Comparison of ENCODE assay signal across 1 cellular context in the genomic region with DNA sequence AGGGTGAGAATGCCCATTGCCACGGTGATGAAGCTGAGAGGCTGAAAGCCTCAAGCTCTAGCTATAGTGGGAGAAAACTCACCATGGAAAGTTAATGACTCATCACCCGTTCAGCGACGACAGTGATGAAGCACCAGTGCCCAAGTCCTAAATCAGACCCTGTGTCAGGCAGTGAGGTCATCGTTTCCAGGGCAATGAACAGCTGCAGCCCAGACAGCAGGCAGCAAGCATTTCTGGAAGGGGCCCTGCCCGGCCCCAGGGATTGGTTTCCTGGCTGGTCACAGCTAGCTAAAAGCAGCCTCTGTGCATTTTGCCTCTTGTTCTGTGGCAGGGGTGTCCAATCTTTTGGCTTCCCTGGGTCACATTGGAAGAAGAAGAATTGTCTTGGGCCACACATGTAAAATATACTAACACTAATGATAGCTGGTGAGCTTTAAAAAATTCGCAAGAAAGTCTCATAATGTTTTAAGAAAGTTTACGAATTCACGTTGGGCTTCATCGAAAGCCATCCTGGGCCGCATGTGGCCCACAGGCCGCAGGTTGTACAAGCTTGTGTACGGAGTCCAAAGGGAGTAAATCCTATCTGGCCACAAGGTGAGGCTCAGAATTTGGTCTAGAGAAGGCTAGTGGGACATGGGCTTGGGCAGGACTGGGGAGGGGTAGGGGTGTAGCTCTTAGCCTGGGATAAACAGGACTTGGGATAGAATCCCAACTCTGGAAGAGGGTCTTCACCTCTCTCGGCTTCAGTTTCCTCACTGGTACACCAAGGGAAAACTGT.
TF ChIP-seq lines count a peak whose summit lies in the region.

No MANE protein-coding gene starts in this region.

TF ChIP-seq in IMR-90, 13 proteins besides CTCF, POLR2A, EP300 and RAD21 (continued from another document):
- TF ChIP-seq RCOR1 (IDR thresholded peaks at IDR 0.05; ENCODE audit: insufficient replicate concordance, low read length) (peak; percentile 84), FOS (IDR thresholded peaks at IDR 0.05; ENCODE audit: low read depth, low read length) (peak; percentile 99), RFX5 (IDR thresholded peaks at IDR 0.05; ENCODE audit: low read depth, low read length) (peak; percentile 15; the same call in 1 of the 2 replicates), MAFK (IDR thresholded peaks at IDR 0.05; ENCODE audit: low read depth, low read length) (peak; percentile 51), MXI1 (IDR thresholded peaks at IDR 0.05; ENCODE audit: borderline replicate concordance, low read depth, low read length) (no peak), MAZ (IDR thresholded peaks at IDR 0.05; ENCODE audit: borderline replicate concordance, low read depth, low read length) (peak; percentile 8; the same call in 1 of the 2 replicates), NFE2L2 (IDR thresholded peaks at IDR 0.05; ENCODE audit: low read depth, low read length) (peak; percentile 64; the same call in 1 of the 2 replicates), CEBPB (IDR thresholded peaks at IDR 0.05; ENCODE audit: low read depth, low read length) (no peak), SMC3 (IDR thresholded peaks at IDR 0.05; ENCODE audit: low read depth, low read length) (peak; percentile 21; the same call in 1 of the 2 replicates), BHLHE40 (IDR thresholded peaks at IDR 0.05; ENCODE audit: low read depth, low read length) (peak; percentile 66), CHD1 (IDR thresholded peaks at IDR 0.05; ENCODE audit: low read depth, low read length) (no peak)
- TF ChIP-seq, protein P1, sequence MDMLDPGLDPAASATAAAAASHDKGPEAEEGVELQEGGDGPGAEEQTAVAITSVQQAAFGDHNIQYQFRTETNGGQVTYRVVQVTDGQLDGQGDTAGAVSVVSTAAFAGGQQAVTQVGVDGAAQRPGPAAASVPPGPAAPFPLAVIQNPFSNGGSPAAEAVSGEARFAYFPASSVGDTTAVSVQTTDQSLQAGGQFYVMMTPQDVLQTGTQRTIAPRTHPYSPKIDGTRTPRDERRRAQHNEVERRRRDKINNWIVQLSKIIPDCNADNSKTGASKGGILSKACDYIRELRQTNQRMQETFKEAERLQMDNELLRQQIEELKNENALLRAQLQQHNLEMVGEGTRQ (IDR thresholded peaks at IDR 0.05; ENCODE audit: low read depth, low read length): no peak
